ENCODE assay signal across 8 cellular contexts in genomic region chr5:317086-317811, GRCh38. TPM values are rescaled to one million over a fixed set of nuclear protein-coding genes. Genes with fewer than 3 reads are reported as not detected.
DNase-seq lines count a peak whose midpoint lies in the region; ATAC-seq and TF ChIP-seq lines count a peak whose summit lies in the region.

No MANE protein-coding gene starts in this region.

- H3K4me3 Mint-ChIP-seq in activated naive CD8-positive, alpha-beta T cell treated with anti-CD3 and anti-CD28 coated beads, Interleukin-2, amount 50 U/mL, for 24 hours, result no peak overlapping the region

- no peak overlapping the region for H3K9ac ChIP-seq in OCI-LY1 (ENCODE audit: low read length)

- peaks cover 15% of the 10 kb centered on the region for H3K27me3 Mint-ChIP-seq in activated naive CD8-positive, alpha-beta T cell treated with anti-CD3 and anti-CD28 coated beads, Interleukin-2, amount 50 U/mL, for 24 hours

- H3K27ac Mint-ChIP-seq in activated naive CD8-positive, alpha-beta T cell treated with anti-CD3 and anti-CD28 coated beads, Interleukin-2, amount 50 U/mL, for 24 hours, result no peak overlapping the region

- DNase-seq in EL (peak; percentile 84), iris pigment epithelial cell (ENCODE audit: low read depth) (peak; percentile 65), ovary (no peak)
- peak; percentile 67 for DNase-seq in activated naive CD8-positive, alpha-beta T cell treated with anti-CD3 and anti-CD28 coated beads, Interleukin-2, amount 50 U/mL, for 24 hours
- DNase-seq in stimulated activated CD8-positive, alpha-beta memory T cell treated with anti-CD3 and anti-CD28 coated beads, Interleukin-4, amount 100 ng/mL, for 24 hours (ENCODE audit: low read depth), result peak; percentile 64

- H3K9me3 ChIP-seq in OCI-LY1 (ENCODE audit: low read length) (no peaks in the 10 kb centered on the region), ovary (no peaks in the 10 kb centered on the region)

- H3K27me3 ChIP-seq in OCI-LY1 (ENCODE audit: insufficient read depth, low read length) (no peaks in the 10 kb centered on the region), ovary (no peaks in the 10 kb centered on the region)

- WGBS in ovary, 3 donors, result 51 to 65% (median 51%) methylated on average over 25 to 26 of the region's 26 CpGs

- TF ChIP-seq CTCF in OCI-LY1 (IDR thresholded peaks at IDR 0.05; ENCODE audit: low read length), result peak; percentile 87
- no peak for TF ChIP-seq CTCF in ovary (IDR thresholded peaks at IDR 0.05)

- intact Hi-C loops in ovary (cut with DNase I), result loop anchor here in 1 of 4 donors (5.0 to 10.0 kb wide), 2 partner anchors 128 to 130 kb away; partner anchors contain the start of gene EXOC3

- ATAC-seq in GM19452 (IDR thresholded peaks at IDR 0.05; ENCODE audit: unreplicated experiment) (peak; percentile 64), HG03378 (IDR thresholded peaks at IDR 0.05; ENCODE audit: unreplicated experiment) (peak; percentile 75)
- ATAC-seq in activated naive CD8-positive, alpha-beta T cell treated with anti-CD3 and anti-CD28 coated beads, Interleukin-2, amount 50 U/mL, for 24 hours, result peak; percentile 73

- no peaks in the 10 kb centered on the region for H3K79me2 ChIP-seq in OCI-LY1 (ENCODE audit: insufficient read depth, low read length)

- no peak for TF ChIP-seq POLR2A in ovary (IDR thresholded peaks at IDR 0.05)

- H3K36me3 Mint-ChIP-seq in activated naive CD8-positive, alpha-beta T cell treated with anti-CD3 and anti-CD28 coated beads, Interleukin-2, amount 50 U/mL, for 24 hours (ENCODE audit: low read depth), result peaks cover 2% of the 10 kb centered on the region

- H3K4me1 ChIP-seq in OCI-LY1 (ENCODE audit: insufficient read depth, low read length, severe bottlenecking) (peaks cover 3% of the 10 kb centered on the region), ovary (ENCODE audit: insufficient read depth) (peaks cover 5% of the 10 kb centered on the region)

- H3K9me3 Mint-ChIP-seq in activated naive CD8-positive, alpha-beta T cell treated with anti-CD3 and anti-CD28 coated beads, Interleukin-2, amount 50 U/mL, for 24 hours, result no peaks in the 10 kb centered on the region

- H4K20me1 ChIP-seq in OCI-LY1 (ENCODE audit: insufficient read depth, low read length), result no peaks in the 10 kb centered on the region

- no peak for TF ChIP-seq EP300 in ovary (IDR thresholded peaks at IDR 0.05)

- H3F3A ChIP-seq in OCI-LY1 (ENCODE audit: insufficient read depth, low read length), result no peaks in the 10 kb centered on the region

- peaks cover 20% of the 10 kb centered on the region for H3K4me1 Mint-ChIP-seq in activated naive CD8-positive, alpha-beta T cell treated with anti-CD3 and anti-CD28 coated beads, Interleukin-2, amount 50 U/mL, for 24 hours

- no peak overlapping the region for H2AFZ ChIP-seq in OCI-LY1 (ENCODE audit: low read length)

- H3K27ac ChIP-seq in OCI-LY1 (ENCODE audit: low read depth, low read length, poor library complexity, severe bottlenecking) (peak overlapping the region; percentile 54), ovary (no peak overlapping the region)

- H3K36me3 ChIP-seq in OCI-LY1 (ENCODE audit: insufficient read depth, low read length), result peaks cover 22% of the 10 kb centered on the region; the same call in 1 of the 2 replicates
- H3K36me3 ChIP-seq in ovary, result no peaks in the 10 kb centered on the region

- H3K9me2 ChIP-seq in OCI-LY1 (ENCODE audit: low read depth, low read length), result no peaks in the 10 kb centered on the region

- H3K4me2 ChIP-seq in OCI-LY1 (ENCODE audit: low read length), result no peak overlapping the region

- H3K4me3 ChIP-seq in OCI-LY1 (ENCODE audit: low read depth, low read length, poor library complexity, severe bottlenecking) (no peak overlapping the region), ovary (no peak overlapping the region)

RNA-seq across cellular contexts. Expression of gene AHRR, which starts 4.3 kb away (rescaled TPM):
- total RNA-seq in ovary, result 10 to 100 TPM in 1 of 7 donors, 1 to 10 TPM in 5, under 1 TPM in 1; 0.72 to 14.9 (median 2.0) TPM
- 1 to 10 TPM in 1 of 2 donors, under 1 TPM in 1; 0.77 to 2.1 TPM for polyA plus RNA-seq in ovary

RNA-seq across cellular contexts. Expression of gene PDCD6, which starts 45.8 kb away (rescaled TPM):
- 10 to 100 TPM; 67.4 to 85.0 (median 73.9) TPM for total RNA-seq in ovary
- 100 to 1,000 TPM in 1 of 2 donors, 10 to 100 TPM in 1; 84.5 to 103 TPM for polyA plus RNA-seq in ovary

Comparison
In these comparisons a context has a peak if more than half of its experiments do, and no peak if none do; other contexts are left out.
1. DNase-seq: peak in EL (single experiment), activated naive CD8-positive, alpha-beta T cell treated with anti-CD3 and anti-CD28 coated beads, Interleukin-2, amount 50 U/mL, for 24 hours (single experiment), iris pigment epithelial cell (single experiment) and stimulated activated CD8-positive, alpha-beta memory T cell treated with anti-CD3 and anti-CD28 coated beads, Interleukin-4, amount 100 ng/mL, for 24 hours (single experiment); none in ovary (0 of 5).
2. Peak in every context shown above with its lines, with median percentiles within 50 percentile points of each other: ATAC-seq.